8 cellular contexts compared by ENCODE assay signal in genomic region chr5:125412561-125413535, GRCh38.
DNase-seq lines count a peak whose midpoint lies in the region; ATAC-seq and TF ChIP-seq lines count a peak whose summit lies in the region.

No MANE protein-coding gene starts in this region.

- H3K9ac ChIP-seq in stomach smooth muscle (ENCODE audit: low read length in 2 of 2), result peak overlapping the region in 1 of 2 donors; percentile 23

- no peak for TF ChIP-seq CTCF in coronary artery (IDR thresholded peaks at IDR 0.05)

- H3K4me3 ChIP-seq in coronary artery (peak overlapping the region; percentile 51), stomach smooth muscle (ENCODE audit: low read length in 2 of 2) (peak overlapping the region; percentile 41 to 50)

- H3K27ac ChIP-seq in coronary artery, result no peak overlapping the region
- H3K27ac ChIP-seq in stomach smooth muscle (ENCODE audit: low read length), result no peak overlapping the region

- intact Hi-C loops in left colon (cut with DNase I, micrococcal nuclease), result loop anchor here in 1 of 2 donors (5.0 kb wide), 1 partner anchor 69 kb away; no protein-coding TSS in a partner anchor

- H3K36me3 ChIP-seq in stomach smooth muscle (ENCODE audit: control insufficient read depth in 2 of 2, insufficient read depth in 2 of 2, low read length in 2 of 2), result no peaks in the 10 kb centered on the region

- H3K4me1 ChIP-seq in stomach smooth muscle (ENCODE audit: control insufficient read depth, insufficient read depth, low read length), result peaks cover 25% of the 10 kb centered on the region

- ATAC-seq in GM18907 (IDR thresholded peaks at IDR 0.05; ENCODE audit: unreplicated experiment) (peak; percentile 59), HG03342 (IDR thresholded peaks at IDR 0.05; ENCODE audit: unreplicated experiment) (peak; percentile 53), left colon (peak; percentile 85), GM18870 (IDR thresholded peaks at IDR 0.05; ENCODE audit: unreplicated experiment) (no peak)

- DNase-seq in NCI-H748 (lab: John Stamatoyannopoulos, UW; ENCODE audit: unreplicated experiment), result peak; percentile 96
- no peak for DNase-seq in coronary artery (ENCODE audit: low spot score)
- DNase-seq in left colon, result peak; percentile 79 to 85
- no peak for DNase-seq in activated CD4-positive, CD25-positive, alpha-beta regulatory T cell (lab: John Stamatoyannopoulos, UW)

- no peaks in the 10 kb centered on the region for H3K9me3 ChIP-seq in stomach smooth muscle (ENCODE audit: control insufficient read depth in 2 of 2, low read length in 2 of 2)

- no peaks in the 10 kb centered on the region for H3K27me3 ChIP-seq in stomach smooth muscle (ENCODE audit: control insufficient read depth in 1 of 2, insufficient read depth in 2 of 2, low read length in 2 of 2)

Comparison
In these comparisons a context has a peak if more than half of its experiments do, and no peak if none do; other contexts are left out.
1. DNase-seq: peak in NCI-H748 (single experiment) and left colon (2 of 2); none in coronary artery (single experiment) and activated CD4-positive, CD25-positive, alpha-beta regulatory T cell (0 of 4).